In the genomic region with DNA sequence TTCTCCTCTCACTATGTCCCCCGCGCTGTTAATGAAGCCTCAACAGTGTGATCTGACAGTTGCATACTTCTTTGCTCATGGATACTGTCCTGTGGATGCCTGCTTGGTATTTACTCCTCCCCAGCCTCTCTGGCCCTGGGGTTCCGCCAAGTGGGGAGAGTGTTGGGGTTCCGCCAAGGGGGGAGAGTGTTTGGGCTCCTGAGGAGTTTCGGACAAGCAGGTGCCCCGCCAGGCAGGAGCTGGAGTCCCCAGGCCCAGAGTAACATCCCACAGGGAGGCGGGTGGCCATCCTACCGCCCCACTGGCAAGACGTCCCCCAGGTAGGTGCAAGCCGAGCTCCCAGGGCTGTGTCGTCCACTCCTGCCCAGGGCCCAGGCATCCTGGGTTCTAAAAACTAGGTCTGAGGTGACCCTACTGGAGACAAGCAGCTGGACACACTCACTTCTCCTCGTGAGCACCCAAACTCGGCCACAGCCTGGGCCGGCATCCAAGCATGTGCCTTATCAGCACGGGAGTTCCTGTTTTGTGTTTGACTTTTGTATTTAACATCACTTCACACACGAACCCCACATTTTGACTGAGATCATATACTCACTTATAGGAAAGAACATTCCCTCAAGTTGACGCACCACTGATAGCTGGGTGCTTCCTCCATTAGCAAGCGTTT, we compare ENCODE assay signal across 1 cellular context.
TF ChIP-seq lines count a peak whose summit lies in the region.

No MANE protein-coding gene starts in this region.

TF ChIP-seq in K562, 482 proteins besides CTCF, POLR2A, EP300 and RAD21 (continued from another document):
- peak; percentile 24 to 45; a peak in 2 of 4 replicates for TF ChIP-seq NRF1 (conservative IDR thresholded peaks at IDR 0.05 in 1 of 2, IDR thresholded peaks at IDR 0.05 in 1 of 2)
- TF ChIP-seq JUND (IDR thresholded peaks at IDR 0.05; ENCODE audit: borderline replicate concordance, low read depth, low read length), result peak; percentile 48
- peak; percentile 73; the same call in 2 of the 3 replicates for TF ChIP-seq JUND (tag; IDR thresholded peaks at IDR 0.05; ENCODE audit: borderline replicate concordance, low read depth, low read length)
- TF ChIP-seq TEAD4 (IDR thresholded peaks at IDR 0.05; ENCODE audit: low read length), result peak; percentile 59; the same call in 1 of the 2 replicates
- no peak for TF ChIP-seq TEAD4 (CRISPR knock-in tag; IDR thresholded peaks at IDR 0.05; ENCODE audit: borderline replicate concordance)
- TF ChIP-seq FOXA3 (CRISPR knock-in tag; conservative IDR thresholded peaks at IDR 0.05 in 1 of 2, IDR thresholded peaks at IDR 0.05 in 1 of 2), result peak in 1 of 2 experiments; percentile 58; a peak in 1 of 4 replicates
- TF ChIP-seq ZBTB7A (IDR thresholded peaks at IDR 0.05; ENCODE audit: borderline replicate concordance, control insufficient read depth, low read depth, low read length), result no peak
- TF ChIP-seq, protein P1, sequence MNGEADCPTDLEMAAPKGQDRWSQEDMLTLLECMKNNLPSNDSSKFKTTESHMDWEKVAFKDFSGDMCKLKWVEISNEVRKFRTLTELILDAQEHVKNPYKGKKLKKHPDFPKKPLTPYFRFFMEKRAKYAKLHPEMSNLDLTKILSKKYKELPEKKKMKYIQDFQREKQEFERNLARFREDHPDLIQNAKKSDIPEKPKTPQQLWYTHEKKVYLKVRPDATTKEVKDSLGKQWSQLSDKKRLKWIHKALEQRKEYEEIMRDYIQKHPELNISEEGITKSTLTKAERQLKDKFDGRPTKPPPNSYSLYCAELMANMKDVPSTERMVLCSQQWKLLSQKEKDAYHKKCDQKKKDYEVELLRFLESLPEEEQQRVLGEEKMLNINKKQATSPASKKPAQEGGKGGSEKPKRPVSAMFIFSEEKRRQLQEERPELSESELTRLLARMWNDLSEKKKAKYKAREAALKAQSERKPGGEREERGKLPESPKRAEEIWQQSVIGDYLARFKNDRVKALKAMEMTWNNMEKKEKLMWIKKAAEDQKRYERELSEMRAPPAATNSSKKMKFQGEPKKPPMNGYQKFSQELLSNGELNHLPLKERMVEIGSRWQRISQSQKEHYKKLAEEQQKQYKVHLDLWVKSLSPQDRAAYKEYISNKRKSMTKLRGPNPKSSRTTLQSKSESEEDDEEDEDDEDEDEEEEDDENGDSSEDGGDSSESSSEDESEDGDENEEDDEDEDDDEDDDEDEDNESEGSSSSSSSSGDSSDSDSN (IDR thresholded peaks at IDR 0.05; ENCODE audit: borderline replicate concordance in 1 of 2, low read depth in 2 of 2, low read length in 2 of 2), result 0 out of 4 replicates have a peak, but pooled peaks of 1 of the 2 experiments have one; percentile 37
- TF ChIP-seq, protein P2, sequence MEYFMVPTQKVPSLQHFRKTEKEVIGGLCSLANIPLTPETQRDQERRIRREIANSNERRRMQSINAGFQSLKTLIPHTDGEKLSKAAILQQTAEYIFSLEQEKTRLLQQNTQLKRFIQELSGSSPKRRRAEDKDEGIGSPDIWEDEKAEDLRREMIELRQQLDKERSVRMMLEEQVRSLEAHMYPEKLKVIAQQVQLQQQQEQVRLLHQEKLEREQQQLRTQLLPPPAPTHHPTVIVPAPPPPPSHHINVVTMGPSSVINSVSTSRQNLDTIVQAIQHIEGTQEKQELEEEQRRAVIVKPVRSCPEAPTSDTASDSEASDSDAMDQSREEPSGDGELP (CRISPR knock-in tag; IDR thresholded peaks at IDR 0.05; ENCODE audit: borderline replicate concordance), result peak; percentile 68; the same call in 1 of the 2 replicates
- TF ChIP-seq ZNF707 (CRISPR knock-in tag; conservative IDR thresholded peaks at IDR 0.05), result no peak
- peak in 1 of 2 experiments; percentile 85; a peak in 2 of 4 replicates for TF ChIP-seq RCOR1 (IDR thresholded peaks at IDR 0.05; ENCODE audit: borderline replicate concordance in 1 of 2, low read depth in 2 of 2, low read length in 2 of 2)
- no peak for TF ChIP-seq XRCC4 (IDR thresholded peaks at IDR 0.05; ENCODE audit: extremely low read depth, insufficient read depth, insufficient read length)
- TF ChIP-seq NUFIP1 (IDR thresholded peaks at IDR 0.05; ENCODE audit: partially characterized antibody), result no peak
- TF ChIP-seq, protein P3, sequence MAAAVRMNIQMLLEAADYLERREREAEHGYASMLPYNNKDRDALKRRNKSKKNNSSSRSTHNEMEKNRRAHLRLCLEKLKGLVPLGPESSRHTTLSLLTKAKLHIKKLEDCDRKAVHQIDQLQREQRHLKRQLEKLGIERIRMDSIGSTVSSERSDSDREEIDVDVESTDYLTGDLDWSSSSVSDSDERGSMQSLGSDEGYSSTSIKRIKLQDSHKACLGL (CRISPR knock-in tag; IDR thresholded peaks at IDR 0.05; ENCODE audit: borderline replicate concordance, poor library complexity, severe bottlenecking), result no peak
- peak; percentile 34; the same call in 1 of the 2 replicates for TF ChIP-seq GABPB1 (CRISPR knock-in tag; IDR thresholded peaks at IDR 0.05)
- peak; percentile 56 for TF ChIP-seq ZFX (CRISPR knock-in tag; IDR thresholded peaks at IDR 0.05)
- TF ChIP-seq KLF16 (IDR thresholded peaks at IDR 0.05), result 0 out of 2 replicates have a peak, but pooled peaks have one; percentile 16
- no peak for TF ChIP-seq MTA2 (IDR thresholded peaks at IDR 0.05; ENCODE audit: low read depth)
- 0 out of 4 replicates have a peak, but pooled peaks of 1 of the 2 experiments have one; percentile 14 for TF ChIP-seq MAZ (CRISPR knock-in tag; conservative IDR thresholded peaks at IDR 0.05 in 1 of 2, IDR thresholded peaks at IDR 0.05 in 1 of 2)
- TF ChIP-seq TBL1XR1 (IDR thresholded peaks at IDR 0.05; ENCODE audit: low read length in 2 of 2), result peak in 1 of 2 experiments; percentile 41; a peak in 1 of 4 replicates
- TF ChIP-seq, protein P4, sequence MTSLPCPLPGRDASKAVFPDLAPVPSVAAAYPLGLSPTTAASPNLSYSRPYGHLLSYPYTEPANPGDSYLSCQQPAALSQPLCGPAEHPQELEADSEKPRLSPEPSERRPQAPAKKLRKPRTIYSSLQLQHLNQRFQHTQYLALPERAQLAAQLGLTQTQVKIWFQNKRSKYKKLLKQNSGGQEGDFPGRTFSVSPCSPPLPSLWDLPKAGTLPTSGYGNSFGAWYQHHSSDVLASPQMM (CRISPR knock-in tag; IDR thresholded peaks at IDR 0.05), result no peak
- TF ChIP-seq, protein P5, sequence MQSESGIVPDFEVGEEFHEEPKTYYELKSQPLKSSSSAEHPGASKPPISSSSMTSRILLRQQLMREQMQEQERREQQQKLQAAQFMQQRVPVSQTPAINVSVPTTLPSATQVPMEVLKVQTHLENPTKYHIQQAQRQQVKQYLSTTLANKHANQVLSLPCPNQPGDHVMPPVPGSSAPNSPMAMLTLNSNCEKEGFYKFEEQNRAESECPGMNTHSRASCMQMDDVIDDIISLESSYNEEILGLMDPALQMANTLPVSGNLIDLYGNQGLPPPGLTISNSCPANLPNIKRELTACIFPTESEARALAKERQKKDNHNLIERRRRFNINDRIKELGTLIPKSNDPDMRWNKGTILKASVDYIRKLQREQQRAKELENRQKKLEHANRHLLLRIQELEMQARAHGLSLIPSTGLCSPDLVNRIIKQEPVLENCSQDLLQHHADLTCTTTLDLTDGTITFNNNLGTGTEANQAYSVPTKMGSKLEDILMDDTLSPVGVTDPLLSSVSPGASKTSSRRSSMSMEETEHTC (IDR thresholded peaks at IDR 0.05), result peak; percentile 72; the same call in 1 of the 2 replicates
- peak; percentile 17; the same call in 1 of the 2 replicates for TF ChIP-seq RNF2 (IDR thresholded peaks at IDR 0.05)
- TF ChIP-seq MCM5 (IDR thresholded peaks at IDR 0.05; ENCODE audit: low read depth), result no peak
- TF ChIP-seq FOXJ2 (tag; IDR thresholded peaks at IDR 0.05), result no peak
- peak; percentile 59 for TF ChIP-seq ATF7 (IDR thresholded peaks at IDR 0.05)
- 0 out of 2 replicates have a peak, but pooled peaks have one; percentile 11 for TF ChIP-seq ESRRA (IDR thresholded peaks at IDR 0.05; ENCODE audit: borderline replicate concordance, low read depth)
- TF ChIP-seq, protein P6, sequence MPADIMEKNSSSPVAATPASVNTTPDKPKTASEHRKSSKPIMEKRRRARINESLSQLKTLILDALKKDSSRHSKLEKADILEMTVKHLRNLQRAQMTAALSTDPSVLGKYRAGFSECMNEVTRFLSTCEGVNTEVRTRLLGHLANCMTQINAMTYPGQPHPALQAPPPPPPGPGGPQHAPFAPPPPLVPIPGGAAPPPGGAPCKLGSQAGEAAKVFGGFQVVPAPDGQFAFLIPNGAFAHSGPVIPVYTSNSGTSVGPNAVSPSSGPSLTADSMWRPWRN (IDR thresholded peaks at IDR 0.05; ENCODE audit: low read depth), result peak; percentile 98
- 0 out of 2 replicates have a peak, but pooled peaks have one; percentile 58 for TF ChIP-seq DPF2 (IDR thresholded peaks at IDR 0.05)
- peak; percentile 56; the same call in 1 of the 2 replicates for TF ChIP-seq LEF1 (IDR thresholded peaks at IDR 0.05)
- TF ChIP-seq SMARCE1 (IDR thresholded peaks at IDR 0.05), result peak; percentile 82; the same call in 1 of the 2 replicates
- TF ChIP-seq LCOR (CRISPR knock-in tag; IDR thresholded peaks at IDR 0.05), result peak; percentile 62; the same call in 1 of the 2 replicates
- no peak for TF ChIP-seq CHD4 (IDR thresholded peaks at IDR 0.05; ENCODE audit: insufficient read depth, insufficient replicate concordance, low read depth, low read length, poor library complexity, severe bottlenecking)
